ENCODE assay signal across 24 cellular contexts in the genomic region with DNA sequence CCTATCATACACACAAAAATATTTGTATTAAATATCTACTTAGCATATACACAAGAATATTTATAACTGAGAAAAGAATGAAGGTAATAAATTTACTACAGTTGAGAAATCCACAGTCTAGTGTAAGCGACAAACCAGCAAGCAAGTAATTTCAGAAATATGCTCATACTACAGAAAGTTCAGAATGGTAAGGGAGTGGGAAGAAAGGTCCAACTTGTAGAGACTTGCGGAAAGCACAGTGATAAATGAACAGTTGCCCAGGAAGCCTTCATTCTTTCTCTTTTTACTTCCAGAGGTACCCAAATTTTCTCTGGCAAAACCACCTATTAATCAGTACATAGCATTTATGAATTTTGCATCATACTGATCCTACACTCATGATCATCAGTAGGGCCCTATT.
"Had no signal": no experiment of that assay in that cellular context is flagged by ENCODE, and none has a peak within 500 bp of the region (broad histone marks: within the 10 kb centered on the region; RNA-seq: fewer than 3 reads in every experiment).

No MANE protein-coding gene starts in this region.

- H3K4me1 ChIP-seq: neural progenitor cell, parathyroid adenoma, psoas muscle, right lobe of liver, sigmoid colon, stomach, thyroid gland, tibial nerve, upper lobe of right lung, uterus had no signal

- H3K27ac ChIP-seq: neural progenitor cell, ovary, parathyroid adenoma, psoas muscle, right lobe of liver, sigmoid colon, stomach, thoracic aorta, thyroid gland, tibial nerve, upper lobe of right lung, uterus had no signal

- H3K79me2 ChIP-seq: parathyroid adenoma had no signal

- H3K9ac ChIP-seq: neural progenitor cell, parathyroid adenoma had no signal

- DNase-seq: natural killer cell; occipital lobe; ovary; posterior cingulate gyrus; psoas muscle; right cardiac atrium; right lobe of liver; sigmoid colon; small intestine; stimulated activated CD4-positive, alpha-beta T cell treated with anti-CD3 and anti-CD28 coated beads, Interleukin-15, amount 100 ng/mL, for 24 hours; stimulated activated CD4-positive, alpha-beta T cell treated with anti-CD3 and anti-CD28 coated beads, Interleukin-2, amount 100 ng/mL, for 24 hours; stimulated activated CD4-positive, alpha-beta T cell treated with anti-CD3 and anti-CD28 coated beads, Interleukin-2, amount 100 ng/mL, for 48 hours; stimulated activated CD4-positive, alpha-beta T cell treated with anti-CD3 and anti-CD28 coated beads, Interleukin-4, amount 100 ng/mL, for 24 hours; stimulated activated naive B cell treated with anti-CD40 and anti-IgM and Interleukin-4, amounts not matched to agents 10 μg/mL and 1 μg/mL and 100 μg/mL, for 72 hours; stimulated activated naive CD4-positive, alpha-beta T cell treated with Interleukin-2 at 50 U/mL for 16 hours; stomach; thyroid gland; upper lobe of right lung; uterus had no signal

- H3K27me3 ChIP-seq: neural progenitor cell, ovary, right lobe of liver, sigmoid colon, stomach, thyroid gland, tibial nerve, upper lobe of right lung, uterus had no signal

- H3K36me3 ChIP-seq: neural progenitor cell, ovary, right lobe of liver, sigmoid colon, stomach, thoracic aorta, thyroid gland, tibial nerve, upper lobe of right lung, uterus had no signal

- FAIRE-seq: small intestine had no signal

- ATAC-seq: natural killer cell; psoas muscle; right cardiac atrium; right lobe of liver; stimulated activated effector memory CD8-positive, alpha-beta T cell treated with anti-CD3 and anti-CD28 coated beads, Interleukin-12 subunit alpha, Interleukin-12 subunit beta, amount 100 ng/mL, for 72 hours; stimulated activated naive B cell treated with anti-CD40 and anti-IgM and Interleukin-4, amounts not matched to agents 10 μg/mL and 1 μg/mL and 100 μg/mL, for 72 hours; upper lobe of right lung had no signal

- H3K4me2 ChIP-seq: neural progenitor cell had no signal

- H3K4me3 ChIP-seq: neural progenitor cell, ovary, psoas muscle, right lobe of liver, sigmoid colon, stomach, thoracic aorta, thyroid gland, tibial nerve, upper lobe of right lung, uterus had no signal

- H3K9me3 ChIP-seq: ovary, psoas muscle, right lobe of liver, sigmoid colon, stomach, thoracic aorta, thyroid gland, tibial nerve, upper lobe of right lung, uterus had no signal

- H2AFZ ChIP-seq: neural progenitor cell, parathyroid adenoma had no signal
